12 cellular contexts compared by ENCODE assay signal in genomic region chr2:31505133-31505532, GRCh38.
DNase-seq lines count a peak whose midpoint lies in the region; TF ChIP-seq lines count a peak whose summit lies in the region.
"Had no signal": no experiment of that assay in that cellular context is flagged by ENCODE, and none has a peak within 500 bp of the region (broad histone marks: within the 10 kb centered on the region; RNA-seq: fewer than 3 reads in every experiment).

No MANE protein-coding gene starts in this region.

- no peak overlapping the region for H4K91ac ChIP-seq in neuronal stem cell (ENCODE audit: low read depth, low read length, poor library complexity)

- no peak overlapping the region for H3K4ac ChIP-seq in neuronal stem cell (ENCODE audit: low read length)

- H2AK5ac ChIP-seq in neuronal stem cell (ENCODE audit: low read depth, low read length) = no peak overlapping the region

- H3K27ac ChIP-seq in hepatocyte (peak overlapping the region; percentile 89), neuronal stem cell (replicated peaks; ENCODE audit: low read length) (peak overlapping the region; percentile 79)
- H3K27ac ChIP-seq: A549, C4-2B had no signal

- no peaks in the 10 kb centered on the region for H3K27me3 ChIP-seq in hepatocyte
- H3K27me3 ChIP-seq in neuronal stem cell (ENCODE audit: control insufficient read depth in 3 of 3, insufficient read depth in 3 of 3, low read depth in 1 of 3, low read length in 3 of 3) = no peaks in the 10 kb centered on the region
- H3K27me3 ChIP-seq: BE2C had no signal

- H2BK120ac ChIP-seq in neuronal stem cell (ENCODE audit: low read depth, low read length) = no peak overlapping the region

- H2AFZ ChIP-seq in hepatocyte = peak overlapping the region; percentile 10
- H2AFZ ChIP-seq in neuronal stem cell (ENCODE audit: low read length) = no peak overlapping the region

- H4K20me1 ChIP-seq in hepatocyte (ENCODE audit: insufficient read depth, poor library complexity, severe bottlenecking) = no peaks in the 10 kb centered on the region

- no peak overlapping the region for H2BK15ac ChIP-seq in neuronal stem cell (ENCODE audit: low read length)

- no peak overlapping the region for H2BK5ac ChIP-seq in neuronal stem cell (ENCODE audit: low read length)

- H3K9me3 ChIP-seq in hepatocyte (ENCODE audit: low read depth) = no peaks in the 10 kb centered on the region
- no peaks in the 10 kb centered on the region for H3K9me3 ChIP-seq in neuronal stem cell (replicated peaks in 1 of 2; ENCODE audit: control insufficient read depth in 2 of 2, insufficient read depth in 1 of 2, low read depth in 1 of 2, low read length in 2 of 2)
- H3K9me3 ChIP-seq: BE2C, HAP-1 had no signal

- H3K4me2 ChIP-seq in hepatocyte (no peak overlapping the region), neuronal stem cell (ENCODE audit: insufficient read depth, low read length, poor library complexity, severe bottlenecking) (no peak overlapping the region)
- H3K4me2 ChIP-seq: A549 had no signal

- DNase-seq in NCI-H82 treated with DMSO at 0.1 percent for 48 hours (lab: John Stamatoyannopoulos, UW; ENCODE audit: unreplicated experiment) (peak; percentile 73), hepatocyte (ENCODE audit: low spot score) (no peak), neuronal stem cell (ENCODE audit: low spot score) (no peak), UCSD-AML1 (lab: John Stamatoyannopoulos, UW; ENCODE audit: unreplicated experiment) (no peak), islet precursor cell (no peak), HPDE6-E6E7 (ENCODE audit: extremely low spot score) (no peak)
- DNase-seq: BE2C; CD4-positive, alpha-beta memory T cell; DMS79 had no signal

- TF ChIP-seq CTCF in hepatocyte (IDR thresholded peaks at IDR 0.05; ENCODE audit: poor library complexity) = no peak

- no peak overlapping the region for H3K23ac ChIP-seq in neuronal stem cell (ENCODE audit: low read depth, low read length, poor library complexity)

- H2BK12ac ChIP-seq in neuronal stem cell (ENCODE audit: low read length) = no peak overlapping the region

- H3K4me1 ChIP-seq in hepatocyte (ENCODE audit: insufficient read depth) (peaks cover 13% of the 10 kb centered on the region), neuronal stem cell (ENCODE audit: control insufficient read depth in 2 of 2, insufficient read depth in 1 of 2, low read depth in 1 of 2, low read length in 2 of 2) (peaks cover 0 to 5% of the 10 kb centered on the region in 2 donors)
- H3K4me1 ChIP-seq: A549, BE2C, HAP-1 had no signal

- H3K9me2 ChIP-seq in hepatocyte (replicated peaks; ENCODE audit: insufficient read depth) = no peaks in the 10 kb centered on the region

- no peaks in the 10 kb centered on the region for H3K79me1 ChIP-seq in neuronal stem cell (ENCODE audit: low read depth, low read length)

- WGBS in hepatocyte (ENCODE audit: low lambda C conversion rate, missing lambda C conversion rate) = 66% methylated on average over 2 of the region's 2 CpGs
- WGBS in neuronal stem cell (ENCODE audit: extremely low coverage in 2 of 2, insufficient read length in 2 of 2, insufficient replicate concordance in 1 of 2), 2 donors = no CpG with 5 or more reads among the region's 2 CpGs

- H3K4me3 ChIP-seq in hepatocyte = no peak overlapping the region
- H3K4me3 ChIP-seq in neuronal stem cell (ENCODE audit: low read length in 2 of 2) = no peak overlapping the region
- H3K4me3 ChIP-seq: A549, HAP-1 had no signal

- no peak overlapping the region for H3K18ac ChIP-seq in neuronal stem cell (ENCODE audit: low read length)

- no peak overlapping the region for H3K14ac ChIP-seq in neuronal stem cell (ENCODE audit: low read length)

- no peaks in the 10 kb centered on the region for H3K79me2 ChIP-seq in hepatocyte

- H3K9ac ChIP-seq in neuronal stem cell (ENCODE audit: low read depth, low read length, poor library complexity) = no peak overlapping the region

- H3K36me3 ChIP-seq in hepatocyte (replicated peaks; ENCODE audit: insufficient read depth, low read depth) (no peaks in the 10 kb centered on the region), neuronal stem cell (replicated peaks in 1 of 2; ENCODE audit: control insufficient read depth in 2 of 2, insufficient read depth in 2 of 2, low read length in 2 of 2) (no peaks in the 10 kb centered on the region)
- H3K36me3 ChIP-seq: BE2C, HAP-1 had no signal

- no peak overlapping the region for H4K8ac ChIP-seq in neuronal stem cell (ENCODE audit: low read depth, low read length)
